In genomic region chr15:78071378-78071777, GRCh38 we compare ENCODE assay signal across 15 cellular contexts. TPM values are rescaled to one million over a fixed set of nuclear protein-coding genes. Genes with fewer than 3 reads are reported as not detected.
DNase-seq lines count a peak whose midpoint lies in the region; ATAC-seq and TF ChIP-seq lines count a peak whose summit lies in the region.
"Had no signal": no experiment of that assay in that cellular context is flagged by ENCODE, and none has a peak within 500 bp of the region (broad histone marks: within the 10 kb centered on the region; RNA-seq: fewer than 3 reads in every experiment).

No MANE protein-coding gene starts in this region.

- no peaks in the 10 kb centered on the region for H3K27me3 Mint-ChIP-seq in effector memory CD8-positive, alpha-beta T cell
- H3K27me3 Mint-ChIP-seq: activated naive CD8-positive, alpha-beta T cell had no signal

- H3K79me2 ChIP-seq in GM23248 (ENCODE audit: insufficient read depth) (peaks cover 93% of the 10 kb centered on the region), smooth muscle cell (ENCODE audit: low read depth) (peaks cover 75% of the 10 kb centered on the region)

- DNase-seq in GM23248, result no peak
- peak; percentile 67 for DNase-seq in NB4 (ENCODE audit: low read depth)
- no peak for DNase-seq in effector memory CD8-positive, alpha-beta T cell
- DNase-seq in smooth muscle cell (lab: John Stamatoyannopoulos, UW; ENCODE audit: unreplicated experiment), result no peak
- DNase-seq in amygdala (lab: John Stamatoyannopoulos, UW), result no peak
- DNase-seq: DMS 273 treated with DMSO at 0.1 percent for 48 hours; GOT3; NCI-H1694 treated with DMSO at 0.1 percent for 48 hours; occipital lobe; stimulated activated CD4-positive, alpha-beta T cell treated with anti-CD3 and anti-CD28 coated beads, Interleukin-4, amount 100 ng/mL, for 24 hours; stimulated activated naive CD8-positive, alpha-beta T cell treated with anti-CD3 and anti-CD28 coated beads, Interleukin-15, Interleukin-2, amounts not matched to agents 100 U/mL and 50 U/mL, for 24 hours had no signal

- 62 to 74% methylated on average over 2 of the region's 2 CpGs for WGBS in GM23248 (ENCODE audit: low coverage in 1 of 2, low lambda C conversion rate in 2 of 2, missing lambda C conversion rate in 2 of 2), 2 experiments
- 58% methylated on average over 2 of the region's 2 CpGs for whole genome bisulfite sequencing in smooth muscle cell (ENCODE audit: low lambda C conversion rate)

- peaks cover 65% of the 10 kb centered on the region for H3F3A ChIP-seq in GM23248 (ENCODE audit: insufficient read depth)
- H3F3A ChIP-seq in smooth muscle cell (ENCODE audit: low read depth), result peaks cover 21% of the 10 kb centered on the region

- no peaks in the 10 kb centered on the region for H4K20me1 ChIP-seq in GM23248 (ENCODE audit: insufficient read depth)
- H4K20me1 ChIP-seq in smooth muscle cell (ENCODE audit: low read depth), result peaks cover 61% of the 10 kb centered on the region

- H3K9me3 Mint-ChIP-seq in effector memory CD8-positive, alpha-beta T cell, result no peaks in the 10 kb centered on the region

- peak overlapping the region; percentile 82 for H3K27ac ChIP-seq in GM23248
- peak overlapping the region; percentile 73 for H3K27ac ChIP-seq in smooth muscle cell (ENCODE audit: low read depth)

- H3K4me3 ChIP-seq in GM23248, result no peak overlapping the region
- peak overlapping the region; percentile 30 for H3K4me3 ChIP-seq in NB4 (ENCODE audit: low read depth, low read length)
- no peak overlapping the region for H3K4me3 ChIP-seq in smooth muscle cell

- H3K4me1 Mint-ChIP-seq in effector memory CD8-positive, alpha-beta T cell (ENCODE audit: low read depth in 2 of 2), result peaks cover 33 to 56% of the 10 kb centered on the region in 2 donors

- H2AFZ ChIP-seq in GM23248 (no peak overlapping the region), smooth muscle cell (ENCODE audit: low read depth) (no peak overlapping the region)

- H3K36me3 ChIP-seq in GM23248 (ENCODE audit: low read depth), result no peaks in the 10 kb centered on the region
- no peaks in the 10 kb centered on the region for H3K36me3 ChIP-seq in smooth muscle cell (ENCODE audit: low read depth)

- H3K4me2 ChIP-seq in GM23248 (ENCODE audit: unreplicated experiment) (no peak overlapping the region), smooth muscle cell (no peak overlapping the region)

- no peak overlapping the region for H3K4me3 Mint-ChIP-seq in effector memory CD8-positive, alpha-beta T cell

- no peaks in the 10 kb centered on the region for H3K9me2 ChIP-seq in GM23248 (ENCODE audit: insufficient read depth)

- H3K9me3 ChIP-seq in GM23248 (ENCODE audit: low read depth), result no peaks in the 10 kb centered on the region
- H3K9me3 ChIP-seq in smooth muscle cell (replicated peaks; ENCODE audit: low read depth), result no peaks in the 10 kb centered on the region

- TF ChIP-seq CTCF in NB4 (IDR thresholded peaks at IDR 0.05; ENCODE audit: low read depth, low read length) (no peak), smooth muscle cell (IDR thresholded peaks at IDR 0.05; ENCODE audit: borderline replicate concordance, insufficient read depth, poor library complexity, severe bottlenecking) (no peak)

- peaks cover 12% of the 10 kb centered on the region for H3K36me3 Mint-ChIP-seq in effector memory CD8-positive, alpha-beta T cell (ENCODE audit: insufficient read depth)

- in situ Hi-C loops in GM23248 (cut with MboI), result no loop called here

- peaks cover 85% of the 10 kb centered on the region for H3K4me1 ChIP-seq in GM23248 (ENCODE audit: insufficient read depth)
- H3K4me1 ChIP-seq in smooth muscle cell (ENCODE audit: low read depth), result peaks cover 51% of the 10 kb centered on the region

- TF ChIP-seq POLR2A in NB4 (IDR thresholded peaks at IDR 0.05; ENCODE audit: extremely low read depth, insufficient read length), result no peak

- ATAC-seq in effector memory CD8-positive, alpha-beta T cell (replicated peaks), result no peak
- ATAC-seq in GM19351 (IDR thresholded peaks at IDR 0.05; ENCODE audit: unreplicated experiment) (no peak), HG03571 (IDR thresholded peaks at IDR 0.05; ENCODE audit: unreplicated experiment) (no peak)
- ATAC-seq: stimulated activated naive CD8-positive, alpha-beta T cell treated with anti-CD3 and anti-CD28 coated beads, Interleukin-15, Interleukin-2, amounts not matched to agents 100 U/mL and 50 U/mL, for 24 hours had no signal

- H3K27me3 ChIP-seq in GM23248 (replicated peaks; ENCODE audit: insufficient read depth) (no peaks in the 10 kb centered on the region), smooth muscle cell (ENCODE audit: low read depth) (no peaks in the 10 kb centered on the region)

- H3K27ac Mint-ChIP-seq in effector memory CD8-positive, alpha-beta T cell, result peak overlapping the region; percentile 8 to 97

- H3K9ac ChIP-seq in GM23248 (no peak overlapping the region), smooth muscle cell (ENCODE audit: low read depth) (no peak overlapping the region)

RNA-seq across cellular contexts. Expression of gene TBC1D2B, which starts 6.1 kb away (rescaled TPM):
- total RNA-seq in GM23248 (2014; rRNA removed; shearing (Covaris generic)), result 40.5 and 42.0 TPM in 2 replicates
- 11.1 and 13.5 TPM in 2 replicates for polyA plus RNA-seq in GM23248 (2016; fragmentation: Nextera tagmentation; extraction: Ambion mirVana)
- total RNA-seq in smooth muscle cell, result 19.4 and 31.9 TPM in 2 replicates
- 14.2 and 16.1 TPM in 2 replicates for polyA plus RNA-seq in smooth muscle cell

RNA-seq across cellular contexts. Expression of gene SH2D7, which starts 21.0 kb away (rescaled TPM):
- total RNA-seq in GM23248 (2014; rRNA removed; shearing (Covaris generic)), result not detected in 2 replicates
- polyA plus RNA-seq in GM23248 (2016; fragmentation: Nextera tagmentation; extraction: Ambion mirVana) (not detected in 2 replicates), smooth muscle cell (0.07 and 0.34 TPM in 2 replicates)
- not detected in 2 replicates for total RNA-seq in smooth muscle cell
- total RNA-seq: frontal cortex, occipital lobe had no signal

RNA-seq across cellular contexts. Expression of gene CIB2, which starts 59.9 kb away (rescaled TPM):
- 1.4 and 3.4 TPM in 2 replicates for total RNA-seq in GM23248 (2014; rRNA removed; shearing (Covaris generic))
- polyA plus RNA-seq in GM23248 (2016; fragmentation: Nextera tagmentation; extraction: Ambion mirVana), result 2.3 and 2.9 TPM in 2 replicates
- total RNA-seq in smooth muscle cell, result 17.7 and 20.9 TPM in 2 replicates
- 21.7 and 29.3 TPM in 2 replicates for polyA plus RNA-seq in smooth muscle cell
